Comparison of ENCODE assay signal across 10 cellular contexts in the genomic region with DNA sequence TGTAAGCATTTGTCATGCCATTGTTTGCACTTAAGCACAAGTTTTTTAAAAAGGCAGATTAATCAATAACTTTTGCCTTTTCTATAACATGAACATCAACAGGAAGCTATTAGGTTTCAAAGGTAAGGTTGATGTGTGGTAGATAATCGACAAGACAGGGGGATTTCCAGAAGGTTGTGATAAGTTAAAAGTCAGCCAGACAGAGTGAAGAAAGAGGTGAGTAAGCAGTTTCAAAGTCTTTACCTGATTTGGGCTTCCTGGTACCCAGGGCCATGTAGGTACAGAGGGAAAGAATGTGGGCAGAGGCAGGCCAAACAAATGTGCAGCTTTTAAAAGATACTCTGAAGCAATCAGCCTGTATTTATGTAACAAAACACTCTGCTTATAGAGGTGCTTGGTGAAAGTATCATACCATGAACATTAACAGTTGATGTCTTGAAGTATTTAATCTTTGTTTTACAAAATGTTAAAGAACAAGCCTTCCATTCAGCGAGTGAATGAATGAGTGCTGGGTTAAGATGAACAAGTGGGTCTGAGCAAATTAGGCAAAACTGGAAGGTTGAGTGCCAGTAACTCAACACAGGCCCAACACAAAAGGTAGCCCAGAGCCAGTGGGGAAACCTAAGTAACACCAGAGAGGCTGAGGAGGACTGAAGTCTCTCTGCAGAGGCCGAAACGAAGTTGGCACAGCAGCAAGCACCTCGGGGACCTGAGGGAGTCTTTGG.
DNase-seq lines count a peak whose midpoint lies in the region; ATAC-seq lines count a peak whose summit lies in the region.
"Had no signal": no experiment of that assay in that cellular context is flagged by ENCODE, and none has a peak within 500 bp of the region (broad histone marks: within the 10 kb centered on the region; RNA-seq: fewer than 3 reads in every experiment).

No MANE protein-coding gene starts in this region.

- CTCF ChIA-PET in activated CD4-positive, alpha-beta memory T cell treated with anti-CD3 and anti-CD28 coated beads, Interleukin-2, amount 10 ng/mL, durations not matched to agents 7 days and 5 days (lab: Charles Lee): interaction anchor here (0.8 kb wide), 1 partner anchor 101 kb away, joined by 3 read pairs; no protein-coding TSS in a partner anchor
- CTCF ChIA-PET in activated CD4-positive, alpha-beta memory T cell treated with anti-CD3 and anti-CD28 coated beads for 36 hours (lab: Charles Lee): interaction anchor here (0.6 kb wide), 1 partner anchor 148 kb away, joined by 4 read pairs; no protein-coding TSS in a partner anchor

- intact Hi-C loops in activated CD4-positive, alpha-beta memory T cell treated with anti-CD3 and anti-CD28 coated beads for 36 hours (cut with micrococcal nuclease): no loop called here

- no peaks in the 10 kb centered on the region for H3K9me3 Mint-ChIP-seq in activated CD4-positive, alpha-beta memory T cell treated with anti-CD3 and anti-CD28 coated beads, Interleukin-2, amount 10 ng/mL, durations not matched to agents 7 days and 5 days
- no peaks in the 10 kb centered on the region for H3K9me3 Mint-ChIP-seq in activated CD4-positive, alpha-beta memory T cell treated with anti-CD3 and anti-CD28 coated beads for 36 hours
- H3K9me3 Mint-ChIP-seq in stimulated activated memory B cell treated with anti-CD40 and anti-IgM and Interleukin-4, amounts not matched to agents 10 μg/mL and 1 μg/mL and 100 μg/mL, for 72 hours: peaks cover 2% of the 10 kb centered on the region

- no peak for DNase-seq in activated CD4-positive, alpha-beta memory T cell treated with anti-CD3 and anti-CD28 coated beads, Interleukin-2, amount 10 ng/mL, durations not matched to agents 7 days and 5 days
- DNase-seq in activated CD4-positive, alpha-beta memory T cell treated with anti-CD3 and anti-CD28 coated beads for 36 hours: no peak
- DNase-seq in RPMI8226: peak; percentile 24
- DNase-seq in NCI-H2196 (lab: John Stamatoyannopoulos, UW; ENCODE audit: unreplicated experiment): no peak
- no peak for DNase-seq in stimulated activated CD8-positive, alpha-beta memory T cell treated with anti-CD3 and anti-CD28 coated beads, Interleukin-4, amount 100 ng/mL, for 48 hours
- DNase-seq in SK-N-DZ (ENCODE audit: low spot score): no peak
- DNase-seq: activated naive CD4-positive, alpha-beta T cell treated with anti-CD3 and anti-CD28 coated beads, Interleukin-2, amount 50 U/mL, for 16 hours; SW 1271 had no signal

- ATAC-seq in HG02938 (IDR thresholded peaks at IDR 0.05; ENCODE audit: unreplicated experiment): peak; percentile 98
- peak; percentile 63 for ATAC-seq in stimulated activated memory B cell treated with anti-CD40 and anti-IgM and Interleukin-4, amounts not matched to agents 10 μg/mL and 1 μg/mL and 100 μg/mL, for 72 hours

- no peaks in the 10 kb centered on the region for H3K36me3 Mint-ChIP-seq in activated CD4-positive, alpha-beta memory T cell treated with anti-CD3 and anti-CD28 coated beads, Interleukin-2, amount 10 ng/mL, durations not matched to agents 7 days and 5 days (ENCODE audit: low read depth)
- no peaks in the 10 kb centered on the region for H3K36me3 Mint-ChIP-seq in activated CD4-positive, alpha-beta memory T cell treated with anti-CD3 and anti-CD28 coated beads for 36 hours
- H3K36me3 Mint-ChIP-seq in stimulated activated memory B cell treated with anti-CD40 and anti-IgM and Interleukin-4, amounts not matched to agents 10 μg/mL and 1 μg/mL and 100 μg/mL, for 72 hours: peaks cover 7% of the 10 kb centered on the region

- no peaks in the 10 kb centered on the region for H3K27me3 Mint-ChIP-seq in activated CD4-positive, alpha-beta memory T cell treated with anti-CD3 and anti-CD28 coated beads, Interleukin-2, amount 10 ng/mL, durations not matched to agents 7 days and 5 days
- no peaks in the 10 kb centered on the region for H3K27me3 Mint-ChIP-seq in activated CD4-positive, alpha-beta memory T cell treated with anti-CD3 and anti-CD28 coated beads for 36 hours
- H3K27me3 Mint-ChIP-seq in stimulated activated memory B cell treated with anti-CD40 and anti-IgM and Interleukin-4, amounts not matched to agents 10 μg/mL and 1 μg/mL and 100 μg/mL, for 72 hours: no peaks in the 10 kb centered on the region

- H3K4me1 Mint-ChIP-seq in activated CD4-positive, alpha-beta memory T cell treated with anti-CD3 and anti-CD28 coated beads, Interleukin-2, amount 10 ng/mL, durations not matched to agents 7 days and 5 days: peaks cover 21% of the 10 kb centered on the region
- H3K4me1 Mint-ChIP-seq in activated CD4-positive, alpha-beta memory T cell treated with anti-CD3 and anti-CD28 coated beads for 36 hours (ENCODE audit: low read depth): peaks cover 24% of the 10 kb centered on the region
- H3K4me1 Mint-ChIP-seq in stimulated activated memory B cell treated with anti-CD40 and anti-IgM and Interleukin-4, amounts not matched to agents 10 μg/mL and 1 μg/mL and 100 μg/mL, for 72 hours: peaks cover 17% of the 10 kb centered on the region

- POLR2A ChIA-PET in activated CD4-positive, alpha-beta memory T cell treated with anti-CD3 and anti-CD28 coated beads, Interleukin-2, amount 10 ng/mL, durations not matched to agents 7 days and 5 days (lab: Charles Lee): interaction anchor here (0.8 kb wide), 1 partner anchor 60 kb away, joined by 3 read pairs; a partner anchor contains a TSS
- POLR2A ChIA-PET in activated CD4-positive, alpha-beta memory T cell treated with anti-CD3 and anti-CD28 coated beads for 36 hours (lab: Charles Lee): no interaction called here

- H3K4me3 Mint-ChIP-seq in activated CD4-positive, alpha-beta memory T cell treated with anti-CD3 and anti-CD28 coated beads, Interleukin-2, amount 10 ng/mL, durations not matched to agents 7 days and 5 days: no peak overlapping the region
- no peak overlapping the region for H3K4me3 Mint-ChIP-seq in activated CD4-positive, alpha-beta memory T cell treated with anti-CD3 and anti-CD28 coated beads for 36 hours
- H3K4me3 Mint-ChIP-seq in stimulated activated memory B cell treated with anti-CD40 and anti-IgM and Interleukin-4, amounts not matched to agents 10 μg/mL and 1 μg/mL and 100 μg/mL, for 72 hours: no peak overlapping the region

- H3K27ac Mint-ChIP-seq in activated CD4-positive, alpha-beta memory T cell treated with anti-CD3 and anti-CD28 coated beads, Interleukin-2, amount 10 ng/mL, durations not matched to agents 7 days and 5 days: peak overlapping the region; percentile 28
- no peak overlapping the region for H3K27ac Mint-ChIP-seq in activated CD4-positive, alpha-beta memory T cell treated with anti-CD3 and anti-CD28 coated beads for 36 hours
- H3K27ac Mint-ChIP-seq in stimulated activated memory B cell treated with anti-CD40 and anti-IgM and Interleukin-4, amounts not matched to agents 10 μg/mL and 1 μg/mL and 100 μg/mL, for 72 hours: peak overlapping the region; percentile 11
